ENCODE assay signal across 17 cellular contexts in the genomic region with DNA sequence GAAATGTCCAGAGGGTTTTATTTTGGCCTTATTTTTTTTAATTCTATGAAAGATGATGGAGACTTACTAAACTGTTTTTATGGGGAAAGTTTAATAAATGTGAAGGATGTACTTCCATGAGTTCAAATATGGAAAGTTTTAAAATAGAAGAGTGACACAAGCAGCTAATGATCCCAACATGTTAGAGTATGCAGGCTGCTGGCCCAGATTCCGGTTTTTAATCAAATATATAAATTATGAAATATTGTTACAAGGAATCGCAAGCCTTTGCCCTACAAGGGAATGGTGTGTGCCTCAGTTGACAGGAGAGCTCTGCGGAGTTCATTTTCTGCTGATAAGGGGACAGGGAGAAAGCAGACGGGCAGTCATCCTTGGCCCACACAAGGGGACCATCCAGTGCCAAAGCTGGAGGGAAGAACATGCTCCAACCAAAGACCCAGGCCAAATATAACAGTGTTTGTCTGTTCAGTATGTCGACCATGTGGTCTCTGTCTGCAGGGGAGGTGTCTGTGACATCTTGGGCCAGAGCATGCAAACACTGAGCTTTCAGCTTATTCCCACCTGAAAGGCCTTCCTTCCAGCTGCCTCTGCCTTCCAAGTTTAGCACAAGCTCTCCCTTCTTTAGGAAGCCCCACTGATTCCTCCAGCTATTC.
"Had no signal": no experiment of that assay in that cellular context is flagged by ENCODE, and none has a peak within 500 bp of the region (broad histone marks: within the 10 kb centered on the region; RNA-seq: fewer than 3 reads in every experiment).

No MANE protein-coding gene starts in this region.

- H3K4me1 ChIP-seq: body of pancreas, neural progenitor cell had no signal

- H3K9me3 Mint-ChIP-seq: activated CD4-positive, alpha-beta memory T cell treated with anti-CD3 and anti-CD28 coated beads, Interleukin-2, amount 10 ng/mL, durations not matched to agents 7 days and 5 days; activated T-cell treated with anti-CD3 and anti-CD28 coated beads, Interleukin-2, amount 50 U/mL, for 4 hours; central memory CD8-positive, alpha-beta T cell; WTC11 had no signal

- H3K27me3 Mint-ChIP-seq: activated CD4-positive, alpha-beta memory T cell treated with anti-CD3 and anti-CD28 coated beads, Interleukin-2, amount 10 ng/mL, durations not matched to agents 7 days and 5 days; central memory CD8-positive, alpha-beta T cell had no signal

- H3K4me3 ChIP-seq: adrenal gland, body of pancreas, neural progenitor cell, ovary, SJSA1, uterus had no signal

- H3K27ac ChIP-seq: body of pancreas, neural progenitor cell, ovary, SJSA1 had no signal

- H3K4me3 Mint-ChIP-seq: activated CD4-positive, alpha-beta memory T cell treated with anti-CD3 and anti-CD28 coated beads, Interleukin-2, amount 10 ng/mL, durations not matched to agents 7 days and 5 days; activated T-cell treated with anti-CD3 and anti-CD28 coated beads, Interleukin-2, amount 50 U/mL, for 4 hours; central memory CD8-positive, alpha-beta T cell; neural progenitor cell; WTC11 had no signal

- H3K27ac Mint-ChIP-seq: activated CD4-positive, alpha-beta memory T cell treated with anti-CD3 and anti-CD28 coated beads, Interleukin-2, amount 10 ng/mL, durations not matched to agents 7 days and 5 days; neural progenitor cell; WTC11 had no signal

- H3K9me3 ChIP-seq: adrenal gland, body of pancreas, ovary, SJSA1, uterus had no signal

- H3K36me3 ChIP-seq: adrenal gland, neural progenitor cell, ovary, SJSA1, uterus had no signal

- DNase-seq: activated CD4-positive, alpha-beta memory T cell treated with anti-CD3 and anti-CD28 coated beads, Interleukin-2, amount 10 ng/mL, durations not matched to agents 7 days and 5 days; activated CD4-positive, alpha-beta T cell treated with anti-CD3 and anti-CD28 coated beads for 4 hours; activated effector memory CD4-positive, alpha-beta T cell treated with Interleukin-2 at 50 U/mL for 16 hours; activated naive CD4-positive, alpha-beta T cell treated with anti-CD3 and anti-CD28 coated beads, Interleukin-2, amount 50 U/mL, for 16 hours; activated T-cell treated with anti-CD3 and anti-CD28 coated beads, Interleukin-2, amount 50 U/mL, for 4 hours; body of pancreas; effector memory CD4-positive, alpha-beta T cell; foreskin melanocyte; ovary; stimulated activated naive CD8-positive, alpha-beta T cell treated with anti-CD3 and anti-CD28 coated beads, Interleukin-15, Interleukin-2, amounts not matched to agents 100 U/mL and 50 U/mL, for 24 hours; T-helper 2 cell; uterus had no signal

- ATAC-seq: activated T-cell treated with anti-CD3 and anti-CD28 coated beads, Interleukin-2, amount 50 U/mL, for 4 hours; body of pancreas; stimulated activated naive CD8-positive, alpha-beta T cell treated with anti-CD3 and anti-CD28 coated beads, Interleukin-15, Interleukin-2, amounts not matched to agents 100 U/mL and 50 U/mL, for 24 hours had no signal

- H3K27me3 ChIP-seq: adrenal gland, body of pancreas, neural progenitor cell, ovary, SJSA1, uterus had no signal
